19 cellular contexts compared by ENCODE assay signal in the genomic region with DNA sequence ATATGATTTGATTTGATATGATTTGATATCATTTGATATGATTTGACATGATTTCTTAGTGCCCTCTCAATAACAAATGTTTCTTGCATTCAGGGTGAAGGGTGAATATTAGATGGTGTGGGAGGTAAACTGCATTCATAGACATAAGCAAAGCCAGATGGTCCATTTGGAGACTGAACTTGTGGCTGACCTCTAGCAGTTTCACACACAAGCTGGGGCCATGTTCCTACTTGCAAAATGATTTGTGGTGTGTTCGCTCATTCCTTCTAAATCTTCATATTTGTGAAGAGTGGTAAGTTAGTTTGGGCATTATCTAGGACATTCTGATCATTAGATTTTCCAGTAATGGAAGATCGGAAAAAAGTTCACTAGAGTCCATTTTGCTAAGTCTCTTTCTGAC. TPM values are rescaled to one million over a fixed set of nuclear protein-coding genes. Genes with fewer than 3 reads are reported as not detected.
"Had no signal": no experiment of that assay in that cellular context is flagged by ENCODE, and none has a peak within 500 bp of the region (broad histone marks: within the 10 kb centered on the region; RNA-seq: fewer than 3 reads in every experiment).

No MANE protein-coding gene starts in this region.

- ATAC-seq: activated CD8-positive, alpha-beta T cell treated with anti-CD3 and anti-CD28 coated beads for 36 hours; activated naive CD4-positive, alpha-beta T cell treated with anti-CD3 and anti-CD28 coated beads, Interleukin-2, amount 50 U/mL, for 72 hours; activated T-cell treated with anti-CD3 and anti-CD28 coated beads, Interleukin-2, amount 50 U/mL, for 4 hours; body of pancreas; natural killer cell treated with Interleukin-12 subunit alpha and Interleukin-12 subunit beta and Interleukin-15 and Interleukin-18, amount 100 ng/mL, for 72 hours; stimulated activated naive B cell treated with anti-CD40 and anti-IgM and Interleukin-4, amounts not matched to agents 10 μg/mL and 1 μg/mL and 100 μg/mL, for 72 hours had no signal

- H3K4me3 ChIP-seq: body of pancreas, esophagus squamous epithelium, thyroid gland, uterus had no signal

- DNase-seq: activated B cell treated with CpG ODN at 0.5 μM for 24 hours; activated CD4-positive, alpha-beta T cell treated with anti-CD3 and anti-CD28 coated beads for 48 hours; activated CD8-positive, alpha-beta T cell treated with anti-CD3 and anti-CD28 coated beads for 36 hours; activated effector memory CD4-positive, alpha-beta T cell treated with anti-CD3 and anti-CD28 coated beads, Interleukin-2, amount 50 U/mL, for 16 hours; activated T-cell treated with anti-CD3 and anti-CD28 coated beads, Interleukin-2, amount 50 U/mL, for 4 hours; amygdala; body of pancreas; cortex of kidney; effector CD4-positive, alpha-beta T cell; esophagus squamous epithelium; hippocampal formation; retina; stimulated activated CD4-positive, alpha-beta T cell treated with anti-CD3 and anti-CD28 coated beads, Interleukin-2, amount 100 ng/mL, for 48 hours; stimulated activated naive B cell treated with anti-CD40 and anti-IgM and Interleukin-4, amounts not matched to agents 10 μg/mL and 1 μg/mL and 100 μg/mL, for 72 hours; thyroid gland; uterus had no signal

RNA-seq across cellular contexts. Expression of a gene that starts 40.5 kb away (rescaled TPM):
- total RNA-seq: body of pancreas, skeletal muscle tissue had no signal
